In the genomic region with DNA sequence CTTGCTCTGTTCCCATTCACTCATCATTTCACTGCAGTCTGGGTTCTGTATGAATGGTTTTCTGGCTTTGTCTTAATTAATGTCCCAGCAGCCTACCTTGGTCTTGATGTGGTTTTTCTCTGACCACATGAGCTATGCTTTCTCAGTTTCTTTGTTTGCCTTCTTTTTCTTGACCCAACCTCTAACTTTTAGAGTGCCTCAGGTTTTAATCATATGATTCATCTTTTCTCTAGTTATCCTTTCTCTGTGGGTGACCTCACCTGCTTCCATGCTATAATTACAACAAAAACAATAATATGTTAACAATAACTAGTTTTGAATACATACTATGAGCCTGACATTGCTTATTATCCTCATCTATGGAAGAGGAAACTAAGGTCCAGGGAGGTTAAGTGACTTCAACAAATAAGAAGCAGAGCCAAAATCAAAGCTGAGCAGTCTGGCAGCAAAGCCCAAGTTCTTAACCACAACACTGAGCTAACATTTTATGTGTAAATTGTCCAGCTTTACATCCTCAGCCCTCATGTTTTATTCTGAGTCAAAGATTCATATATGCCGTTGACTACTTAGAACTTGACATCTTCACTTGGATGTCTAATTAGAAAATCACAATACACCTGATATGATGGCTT, we compare ENCODE assay signal across 1 cellular context.
TF ChIP-seq lines count a peak whose summit lies in the region.

No MANE protein-coding gene starts in this region.

TF ChIP-seq in SK-N-SH, 30 proteins besides CTCF, POLR2A, EP300 and RAD21 (continued from another document):
- TF ChIP-seq, protein P1, sequence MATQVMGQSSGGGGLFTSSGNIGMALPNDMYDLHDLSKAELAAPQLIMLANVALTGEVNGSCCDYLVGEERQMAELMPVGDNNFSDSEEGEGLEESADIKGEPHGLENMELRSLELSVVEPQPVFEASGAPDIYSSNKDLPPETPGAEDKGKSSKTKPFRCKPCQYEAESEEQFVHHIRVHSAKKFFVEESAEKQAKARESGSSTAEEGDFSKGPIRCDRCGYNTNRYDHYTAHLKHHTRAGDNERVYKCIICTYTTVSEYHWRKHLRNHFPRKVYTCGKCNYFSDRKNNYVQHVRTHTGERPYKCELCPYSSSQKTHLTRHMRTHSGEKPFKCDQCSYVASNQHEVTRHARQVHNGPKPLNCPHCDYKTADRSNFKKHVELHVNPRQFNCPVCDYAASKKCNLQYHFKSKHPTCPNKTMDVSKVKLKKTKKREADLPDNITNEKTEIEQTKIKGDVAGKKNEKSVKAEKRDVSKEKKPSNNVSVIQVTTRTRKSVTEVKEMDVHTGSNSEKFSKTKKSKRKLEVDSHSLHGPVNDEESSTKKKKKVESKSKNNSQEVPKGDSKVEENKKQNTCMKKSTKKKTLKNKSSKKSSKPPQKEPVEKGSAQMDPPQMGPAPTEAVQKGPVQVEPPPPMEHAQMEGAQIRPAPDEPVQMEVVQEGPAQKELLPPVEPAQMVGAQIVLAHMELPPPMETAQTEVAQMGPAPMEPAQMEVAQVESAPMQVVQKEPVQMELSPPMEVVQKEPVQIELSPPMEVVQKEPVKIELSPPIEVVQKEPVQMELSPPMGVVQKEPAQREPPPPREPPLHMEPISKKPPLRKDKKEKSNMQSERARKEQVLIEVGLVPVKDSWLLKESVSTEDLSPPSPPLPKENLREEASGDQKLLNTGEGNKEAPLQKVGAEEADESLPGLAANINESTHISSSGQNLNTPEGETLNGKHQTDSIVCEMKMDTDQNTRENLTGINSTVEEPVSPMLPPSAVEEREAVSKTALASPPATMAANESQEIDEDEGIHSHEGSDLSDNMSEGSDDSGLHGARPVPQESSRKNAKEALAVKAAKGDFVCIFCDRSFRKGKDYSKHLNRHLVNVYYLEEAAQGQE (IDR thresholded peaks at IDR 0.05; ENCODE audit: low read depth, low read length): no peak
- TF ChIP-seq, protein P2, sequence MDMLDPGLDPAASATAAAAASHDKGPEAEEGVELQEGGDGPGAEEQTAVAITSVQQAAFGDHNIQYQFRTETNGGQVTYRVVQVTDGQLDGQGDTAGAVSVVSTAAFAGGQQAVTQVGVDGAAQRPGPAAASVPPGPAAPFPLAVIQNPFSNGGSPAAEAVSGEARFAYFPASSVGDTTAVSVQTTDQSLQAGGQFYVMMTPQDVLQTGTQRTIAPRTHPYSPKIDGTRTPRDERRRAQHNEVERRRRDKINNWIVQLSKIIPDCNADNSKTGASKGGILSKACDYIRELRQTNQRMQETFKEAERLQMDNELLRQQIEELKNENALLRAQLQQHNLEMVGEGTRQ (IDR thresholded peaks at IDR 0.05; ENCODE audit: borderline replicate concordance, low read depth, low read length): no peak
- TF ChIP-seq JUND (IDR thresholded peaks at IDR 0.05): 0 out of 2 replicates have a peak, but pooled peaks have one; percentile 25
- TF ChIP-seq FOSL2 (IDR thresholded peaks at IDR 0.05; ENCODE audit: borderline replicate concordance, low read depth): no peak
- TF ChIP-seq TCF12 (IDR thresholded peaks at IDR 0.05): peak; percentile 51; the same call in 1 of the 2 replicates
- TF ChIP-seq FOXM1 (IDR thresholded peaks at IDR 0.05; ENCODE audit: low read depth): no peak
- TF ChIP-seq, protein P3, sequence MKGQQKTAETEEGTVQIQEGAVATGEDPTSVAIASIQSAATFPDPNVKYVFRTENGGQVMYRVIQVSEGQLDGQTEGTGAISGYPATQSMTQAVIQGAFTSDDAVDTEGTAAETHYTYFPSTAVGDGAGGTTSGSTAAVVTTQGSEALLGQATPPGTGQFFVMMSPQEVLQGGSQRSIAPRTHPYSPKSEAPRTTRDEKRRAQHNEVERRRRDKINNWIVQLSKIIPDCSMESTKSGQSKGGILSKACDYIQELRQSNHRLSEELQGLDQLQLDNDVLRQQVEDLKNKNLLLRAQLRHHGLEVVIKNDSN (IDR thresholded peaks at IDR 0.05; ENCODE audit: borderline replicate concordance, low read depth): no peak
